1 cellular context compared by ENCODE assay signal in genomic region chr10:5576780-5577472, GRCh38.
TF ChIP-seq lines count a peak whose summit lies in the region.

No MANE protein-coding gene starts in this region.

TF ChIP-seq in H1, 55 proteins besides CTCF, POLR2A, EP300 and RAD21:
- no peak for TF ChIP-seq MAFK (IDR thresholded peaks at IDR 0.05; ENCODE audit: low read depth, low read length)
- no peak for TF ChIP-seq KDM5A (IDR thresholded peaks at IDR 0.05; ENCODE audit: low read length)
- TF ChIP-seq EZH2 (IDR thresholded peaks at IDR 0.05; ENCODE audit: low read depth, low read length, severe bottlenecking) = no peak
- no peak for TF ChIP-seq CREB1 (IDR thresholded peaks at IDR 0.05)
- no peak for TF ChIP-seq JUND (IDR thresholded peaks at IDR 0.05; ENCODE audit: low read length)
- TF ChIP-seq POLR2AphosphoS5 (IDR thresholded peaks at IDR 0.05; ENCODE audit: low read depth, low read length) = no peak
- TF ChIP-seq SRF (IDR thresholded peaks at IDR 0.05; ENCODE audit: low read depth, low read length) = no peak
